ENCODE assay signal across 2 cellular contexts in the genomic region with DNA sequence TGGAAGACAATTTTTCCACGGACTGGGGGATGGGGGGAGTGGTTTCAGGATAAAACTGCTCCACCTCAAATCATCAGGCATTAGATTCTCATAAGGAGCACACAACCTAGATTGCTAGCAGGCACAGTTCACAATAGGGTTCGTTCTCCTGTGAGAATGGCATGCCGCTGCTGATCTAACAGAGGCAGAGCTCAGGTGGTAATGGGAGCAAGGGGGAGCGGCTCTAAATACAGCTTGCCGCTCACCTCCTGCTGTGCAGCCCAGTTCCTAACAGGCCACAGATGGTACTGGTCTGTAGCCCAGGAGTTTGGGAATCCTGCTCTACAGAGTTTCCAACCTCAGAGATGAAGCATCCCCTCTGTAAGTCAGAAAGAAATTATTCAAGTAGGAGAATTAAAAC.
TF ChIP-seq lines count a peak whose summit lies in the region.

No MANE protein-coding gene starts in this region.

TF ChIP-seq in HEK293, 187 proteins besides CTCF, POLR2A, EP300 and RAD21:
- TF ChIP-seq ZNF610 (tag by site-specific recombination; IDR thresholded peaks at IDR 0.05; ENCODE audit: borderline replicate concordance) (peak; percentile 99), SP7 (tag by site-specific recombination; IDR thresholded peaks at IDR 0.05) (0 out of 2 replicates have a peak, but pooled peaks have one; percentile 13)

TF ChIP-seq in H1, 55 proteins besides CTCF, POLR2A, EP300 and RAD21:
- TF ChIP-seq POLR2AphosphoS5 (IDR thresholded peaks at IDR 0.05; ENCODE audit: low read depth, low read length): peak; percentile 48; the same call in 1 of the 2 replicates
